In genomic region chr2:64787698-64788097, GRCh38 we compare ENCODE assay signal across 27 cellular contexts.
DNase-seq lines count a peak whose midpoint lies in the region; ATAC-seq, FAIRE-seq and TF ChIP-seq lines count a peak whose summit lies in the region.
"Had no signal": no experiment of that assay in that cellular context is flagged by ENCODE, and none has a peak within 500 bp of the region (broad histone marks: within the 10 kb centered on the region; RNA-seq: fewer than 3 reads in every experiment).

No MANE protein-coding gene starts in this region.

- no peaks in the 10 kb centered on the region for H3K27me3 Mint-ChIP-seq in activated CD4-positive, alpha-beta memory T cell treated with anti-CD3 and anti-CD28 coated beads for 36 hours
- H3K27me3 Mint-ChIP-seq: activated CD4-positive, alpha-beta T cell treated with anti-CD3 and anti-CD28 coated beads for 36 hours; activated naive CD8-positive, alpha-beta T cell; type B pancreatic cell had no signal

- no TSS peak for BruUV-seq in GM12878 (replicated peaks; lab: Mats Ljungman, UMichigan)

- TF ChIP-seq POLR2A in GM12878 (IDR thresholded peaks at IDR 0.05; ENCODE audit: low read depth, low read length): no peak

- FAIRE-seq in GM12878 (lab: Jason Lieb, UNC): no peak
- FAIRE-seq: GM18507, TTC549 had no signal

- H3K79me2 ChIP-seq in GM12878 (ENCODE audit: control insufficient read depth, insufficient read depth, low read length): no peaks in the 10 kb centered on the region

- H3K4me1 ChIP-seq in GM12878 (ENCODE audit: control insufficient read depth, insufficient read depth, low read length) (peaks cover 14% of the 10 kb centered on the region), left lung (no peaks in the 10 kb centered on the region)
- H3K4me1 ChIP-seq: heart right ventricle, lower lobe of right lung had no signal

- H3K4me2 ChIP-seq in GM12878 (ENCODE audit: control insufficient read depth, insufficient read depth): no peak overlapping the region

- no peak overlapping the region for H3K9ac ChIP-seq in GM12878 (ENCODE audit: control insufficient read depth, insufficient read depth, low read length)

- 0 out of 3 replicates have a peak, but pooled peaks have one; percentile 23 for ATAC-seq in GM12878
- ATAC-seq in left lung: peak; percentile 71
- no peak for ATAC-seq in GM21619 (IDR thresholded peaks at IDR 0.05; ENCODE audit: unreplicated experiment)
- ATAC-seq in GM21786 (IDR thresholded peaks at IDR 0.05; ENCODE audit: unreplicated experiment): no peak
- ATAC-seq: activated CD4-positive, alpha-beta T cell treated with anti-CD3 and anti-CD28 coated beads for 36 hours; activated CD8-positive, alpha-beta memory T cell treated with anti-CD3 and anti-CD28 coated beads, Interleukin-2, amount 10 ng/mL, durations not matched to agents 7 days and 5 days had no signal

- no peak overlapping the region for H3K27ac Mint-ChIP-seq in activated CD4-positive, alpha-beta memory T cell treated with anti-CD3 and anti-CD28 coated beads for 36 hours
- H3K27ac Mint-ChIP-seq: activated CD4-positive, alpha-beta T cell treated with anti-CD3 and anti-CD28 coated beads for 36 hours; activated CD8-positive, alpha-beta memory T cell treated with anti-CD3 and anti-CD28 coated beads, Interleukin-2, amount 10 ng/mL, durations not matched to agents 7 days and 5 days; activated naive CD8-positive, alpha-beta T cell; activated T-helper 1 cell treated with anti-CD3 and anti-CD28 coated beads, Interleukin-12 subunit alpha, Interleukin-12 subunit beta, Interleukin-2, Interleukin-4 antibody, amounts not matched to agents 30 ng/mL and 10 ng/mL and 1 ng/mL, durations not matched to agents 14 hours and 24 hours and 36 hours; type B pancreatic cell had no signal

- 87% methylated on average over 5 of the region's 5 CpGs for WGBS in GM12878 (ENCODE audit: insufficient coverage, insufficient replicate concordance, low lambda C conversion rate, missing lambda C conversion rate)

- no peak overlapping the region for H2AFZ ChIP-seq in GM12878 (ENCODE audit: control insufficient read depth, low read depth, low read length)

- H3K4me3 ChIP-seq in GM12878: no peak overlapping the region
- H3K4me3 ChIP-seq in left lung: no peak overlapping the region
- H3K4me3 ChIP-seq: heart right ventricle, lower lobe of right lung, spleen, stomach had no signal

- H3K36me3 ChIP-seq in GM12878 (ENCODE audit: control insufficient read depth in 2 of 2, insufficient read depth in 2 of 2, low read length in 1 of 2): no peaks in the 10 kb centered on the region
- H3K36me3 ChIP-seq in left lung: no peaks in the 10 kb centered on the region
- H3K36me3 ChIP-seq: heart right ventricle, lower lobe of right lung, spleen, stomach had no signal

- no peaks in the 10 kb centered on the region for H3K9me3 Mint-ChIP-seq in activated CD4-positive, alpha-beta memory T cell treated with anti-CD3 and anti-CD28 coated beads for 36 hours
- H3K9me3 Mint-ChIP-seq: activated T-helper 1 cell treated with anti-CD3 and anti-CD28 coated beads, Interleukin-12 subunit alpha, Interleukin-12 subunit beta, Interleukin-2, Interleukin-4 antibody, amounts not matched to agents 30 ng/mL and 10 ng/mL and 1 ng/mL, durations not matched to agents 14 hours and 24 hours and 36 hours had no signal

- POLR2A ChIA-PET in GM12878 (lab: Charles Lee) (interaction anchor here (0.9 to 1.4 kb wide), 2 partner anchors 14 to 18 kb away, joined by 3 read pairs; no protein-coding TSS in a partner anchor), GM10248 (lab: Yijun Ruan, JAX) (interaction anchor here (1.2 kb wide), 1 partner anchor 37 kb away, joined by 3 read pairs; no protein-coding TSS in a partner anchor)
- POLR2A ChIA-PET in activated CD4-positive, alpha-beta memory T cell treated with anti-CD3 and anti-CD28 coated beads for 36 hours (lab: Charles Lee): no interaction called here

- CTCF ChIA-PET in GM12878 (lab: Yijun Ruan, JAX) (interaction anchor here (1.0 to 2.9 kb wide), 2 partner anchors 32 to 45 kb away, joined by 3 to 11 read pairs; no protein-coding TSS in a partner anchor), GM10248 (lab: Yijun Ruan, JAX) (interaction anchor here (1.0 kb wide), 1 partner anchor 133 kb away, joined by 3 read pairs; no protein-coding TSS in a partner anchor)
- CTCF ChIA-PET in activated CD4-positive, alpha-beta memory T cell treated with anti-CD3 and anti-CD28 coated beads for 36 hours (lab: Charles Lee): no interaction called here

- H4K20me1 ChIP-seq in GM12878 (ENCODE audit: control insufficient read depth, insufficient read depth): no peaks in the 10 kb centered on the region

- intact Hi-C loops in GM12878 (cut with micrococcal nuclease; ENCODE audit: unreplicated experiment): no loop called here
- intact Hi-C loops in left lung (cut with DNase I): no loop called here
- intact Hi-C loops in activated CD4-positive, alpha-beta memory T cell treated with anti-CD3 and anti-CD28 coated beads for 36 hours (cut with micrococcal nuclease): no loop called here

- H3K36me3 Mint-ChIP-seq in activated CD4-positive, alpha-beta memory T cell treated with anti-CD3 and anti-CD28 coated beads for 36 hours: no peaks in the 10 kb centered on the region
- H3K36me3 Mint-ChIP-seq: activated CD8-positive, alpha-beta memory T cell treated with anti-CD3 and anti-CD28 coated beads, Interleukin-2, amount 10 ng/mL, durations not matched to agents 7 days and 5 days; activated naive CD8-positive, alpha-beta T cell; type B pancreatic cell had no signal

- H3K4me3 Mint-ChIP-seq in activated CD4-positive, alpha-beta memory T cell treated with anti-CD3 and anti-CD28 coated beads for 36 hours: no peak overlapping the region
- H3K4me3 Mint-ChIP-seq: activated CD4-positive, alpha-beta T cell treated with anti-CD3 and anti-CD28 coated beads for 36 hours; activated CD8-positive, alpha-beta memory T cell treated with anti-CD3 and anti-CD28 coated beads, Interleukin-2, amount 10 ng/mL, durations not matched to agents 7 days and 5 days; activated naive CD8-positive, alpha-beta T cell; activated T-helper 1 cell treated with anti-CD3 and anti-CD28 coated beads, Interleukin-12 subunit alpha, Interleukin-12 subunit beta, Interleukin-2, Interleukin-4 antibody, amounts not matched to agents 30 ng/mL and 10 ng/mL and 1 ng/mL, durations not matched to agents 14 hours and 24 hours and 36 hours; type B pancreatic cell had no signal

- H3K27ac ChIP-seq in GM12878 (ENCODE audit: control insufficient read depth, insufficient read depth): no peak overlapping the region
- H3K27ac ChIP-seq in left lung: no peak overlapping the region
- H3K27ac ChIP-seq: heart right ventricle, lower lobe of right lung, spleen, stomach had no signal

- H3K9me3 ChIP-seq in GM12878 (replicated peaks; ENCODE audit: control insufficient read depth, insufficient read depth, low read length): no peaks in the 10 kb centered on the region
- H3K9me3 ChIP-seq in left lung: no peaks in the 10 kb centered on the region
- H3K9me3 ChIP-seq: heart right ventricle, lower lobe of right lung, spleen, stomach had no signal

- DNase-seq in EH (ENCODE audit: low read depth): peak; percentile 23
- no peak for DNase-seq in GM12878 (ENCODE audit: low read depth, low spot score)
- no peak for DNase-seq in left lung
- DNase-seq in activated CD4-positive, alpha-beta memory T cell treated with anti-CD3 and anti-CD28 coated beads for 36 hours: no peak
- DNase-seq in GM10248 (ENCODE audit: extremely low spot score): no peak
- DNase-seq: activated CD4-positive, alpha-beta T cell treated with anti-CD3 and anti-CD28 coated beads for 36 hours; activated CD8-positive, alpha-beta memory T cell treated with anti-CD3 and anti-CD28 coated beads, Interleukin-2, amount 10 ng/mL, durations not matched to agents 7 days and 5 days; AML-193; effector memory CD4-positive, alpha-beta T cell; EL; heart right ventricle; Kasumi-1; lower lobe of right lung; NCI-H446 treated with DMSO at 0.1 percent for 48 hours; NK-92 treated with Interleukin-12 subunit alpha and Interleukin-12 subunit beta, amount 100 ng/mL, for 24 hours; RPMI8226; spleen; stimulated activated CD4-positive, alpha-beta T cell treated with anti-CD3 and anti-CD28 coated beads, Interleukin-4, amount 100 ng/mL, for 24 hours; stomach had no signal

- H3K4me1 Mint-ChIP-seq in activated CD4-positive, alpha-beta memory T cell treated with anti-CD3 and anti-CD28 coated beads for 36 hours (ENCODE audit: low read depth): no peaks in the 10 kb centered on the region
- H3K4me1 Mint-ChIP-seq: activated CD4-positive, alpha-beta T cell treated with anti-CD3 and anti-CD28 coated beads for 36 hours; activated CD8-positive, alpha-beta memory T cell treated with anti-CD3 and anti-CD28 coated beads, Interleukin-2, amount 10 ng/mL, durations not matched to agents 7 days and 5 days had no signal

- TF ChIP-seq EP300 in Ishikawa (IDR thresholded peaks at IDR 0.05; ENCODE audit: borderline replicate concordance): no peak
- TF ChIP-seq EP300 in GM12878 (IDR thresholded peaks at IDR 0.05; ENCODE audit: borderline replicate concordance in 1 of 2, control insufficient read depth in 1 of 2, low read depth in 2 of 2, low read length in 2 of 2): no peak

- RAD21 ChIA-PET in GM12878 (lab: Charles Lee; ENCODE audit: unreplicated experiment): interaction anchor here (1.3 to 2.3 kb wide), 2 partner anchors 74 to 181 kb away, joined by 4 to 5 read pairs; no protein-coding TSS in a partner anchor

- SMC1A ChIA-PET in GM12878 (lab: Charles Lee; ENCODE audit: uncharacterized antibody, unreplicated experiment): interaction anchor here (1.0 to 1.9 kb wide), 6 partner anchors 10 to 83 kb away, joined by 3 to 6 read pairs (median 4); no protein-coding TSS in a partner anchor

- H3K27me3 ChIP-seq in GM12878 (replicated peaks in 1 of 2; ENCODE audit: control insufficient read depth in 2 of 2, insufficient read depth in 2 of 2, low read length in 1 of 2) (no peaks in the 10 kb centered on the region), left lung (no peaks in the 10 kb centered on the region)
- H3K27me3 ChIP-seq: heart right ventricle, spleen, stomach had no signal

- TF ChIP-seq CTCF in GM12878 (IDR thresholded peaks at IDR 0.05 in 2 of 3, conservative IDR thresholded peaks at IDR 0.05 in 1 of 3; ENCODE audit: control insufficient read depth in 2 of 3, extremely low read depth in 1 of 3, insufficient read depth in 1 of 3, low read depth in 3 of 3, low read length in 3 of 3): no peak
- no peak for TF ChIP-seq CTCF in left lung (IDR thresholded peaks at IDR 0.05)
- TF ChIP-seq CTCF in GM10248 (IDR thresholded peaks at IDR 0.05; ENCODE audit: control extremely low read depth, extremely low read depth, low read depth, missing control alignments): no peak

- no peak for TF ChIP-seq RAD21 in Ishikawa (IDR thresholded peaks at IDR 0.05; ENCODE audit: low read depth)
- no peak for TF ChIP-seq RAD21 in GM12878 (IDR thresholded peaks at IDR 0.05; ENCODE audit: insufficient read depth, low read depth, low read length)

- in situ Hi-C loops in GM12878 (cut with MboI): no loop called here

TF ChIP-seq in Ishikawa, 13 proteins besides CTCF, POLR2A, EP300 and RAD21 (continues in another document):
- TF ChIP-seq ZBTB7A (IDR thresholded peaks at IDR 0.05; ENCODE audit: low read depth) (no peak), NFIC (IDR thresholded peaks at IDR 0.05) (no peak), CEBPB (IDR thresholded peaks at IDR 0.05) (0 out of 2 replicates have a peak, but pooled peaks have one; percentile 7)

Comparison
In these comparisons a context has a peak if more than half of its experiments do, and no peak if none do; other contexts are left out.
1. ATAC-seq: peak in GM12878 (single experiment) and left lung (single experiment); none in GM21619 (single experiment) and GM21786 (single experiment).